Comparison of ENCODE assay signal across 8 cellular contexts in genomic region chr17:44219636-44220210, GRCh38. TPM values are rescaled to one million over a fixed set of nuclear protein-coding genes. Genes with fewer than 3 reads are reported as not detected.
DNase-seq lines count a peak whose midpoint lies in the region; ATAC-seq and TF ChIP-seq lines count a peak whose summit lies in the region.

Gene UBTF, minus strand, starts transcription at chr17:44219675. Its CDS starts 1,446 bp downstream, at chr17:44218229.

- peak within 1 kb of the TSS; percentile 59 for H3K4me2 ChIP-seq in OCI-LY7 (ENCODE audit: low read length)

- peaks cover 30% of the 10 kb centered on the region for H3K4me1 Mint-ChIP-seq in nephron

- no peak within 1 kb of the TSS for H2AFZ ChIP-seq in OCI-LY7 (ENCODE audit: low read length)

- H3K36me3 ChIP-seq in OCI-LY7 (ENCODE audit: insufficient read depth, low read length) = peaks cover 34% of the 10 kb centered on the region

- intact Hi-C loops in OCI-LY7 (cut with micrococcal nuclease; ENCODE audit: unreplicated experiment) = loop anchor here (1.0 to 10.0 kb wide), 3 partner anchors 19 to 285 kb away; partner anchors contain the start of genes GPATCH8 and SLC25A39

- ATAC-seq in GM18868 (IDR thresholded peaks at IDR 0.05; ENCODE audit: unreplicated experiment) (peak; percentile 13), HG03571 (IDR thresholded peaks at IDR 0.05; ENCODE audit: unreplicated experiment) (peak; percentile 12)

- peak within 1 kb of the TSS; percentile 95 to 97 (median 96) for H3K4me3 Mint-ChIP-seq in nephron

- no peaks in the 10 kb centered on the region for H3K9me2 ChIP-seq in OCI-LY7 (ENCODE audit: insufficient read depth, low read length)

- no peaks in the 10 kb centered on the region for H4K20me1 ChIP-seq in OCI-LY7 (ENCODE audit: insufficient read depth, low read length)

- peaks cover 29% of the 10 kb centered on the region for H3K36me3 Mint-ChIP-seq in nephron (ENCODE audit: low read depth)

- no TSS peak for BruUV-seq in OCI-LY7 (replicated peaks; lab: Mats Ljungman, UMichigan)

- POLR2A ChIA-PET in OCI-LY7 (lab: Charles Lee) = interaction anchor here (0.6 kb wide), 1 partner anchor 20 kb away, joined by 3 read pairs; the partner anchor contains the start of gene ATXN7L3

- H3K27me3 Mint-ChIP-seq in nephron (ENCODE audit: low read depth) = no peaks in the 10 kb centered on the region

- TF ChIP-seq CTCF in 22Rv1 (IDR thresholded peaks at IDR 0.05) = no peak
- no peak for TF ChIP-seq CTCF in OCI-LY7 (conservative IDR thresholded peaks at IDR 0.05; ENCODE audit: low read length)
- TF ChIP-seq CTCF in foreskin fibroblast (IDR thresholded peaks at IDR 0.05; ENCODE audit: low read depth, low read length) = no peak
- TF ChIP-seq CTCF in nephron (IDR thresholded peaks at IDR 0.05; ENCODE audit: unreplicated experiment in 3 of 3) = peak in 1 of 3 experiments; percentile 1

- H3K79me2 ChIP-seq in OCI-LY7 (ENCODE audit: insufficient read depth, low read depth, low read length) = peaks cover 40% of the 10 kb centered on the region

- peaks cover 31% of the 10 kb centered on the region for H3K4me1 ChIP-seq in OCI-LY7 (ENCODE audit: insufficient read depth, low read length, poor library complexity, severe bottlenecking)

- H3K27ac Mint-ChIP-seq in nephron = peak within 1 kb of the TSS; percentile 69 to 99 (median 96)

- no peaks in the 10 kb centered on the region for H3K9me3 Mint-ChIP-seq in nephron

- H3K4me3 ChIP-seq in OCI-LY7 (ENCODE audit: low read depth, low read length, poor library complexity, severe bottlenecking) (peak within 1 kb of the TSS; percentile 90), foreskin fibroblast (ENCODE audit: low read depth in 1 of 2, low read length in 2 of 2) (peak within 1 kb of the TSS; percentile 80 to 95)

- DNase-seq in OCI-LY7 (ENCODE audit: low spot score) = peak; percentile 87
- DNase-seq in activated gamma-delta T cell (lab: John Stamatoyannopoulos, UW) = peak; percentile 69
- peak; percentile 33 to 76 for DNase-seq in foreskin fibroblast

- no peaks in the 10 kb centered on the region for H3K9me3 ChIP-seq in OCI-LY7 (ENCODE audit: low read length)

- CTCF ChIA-PET in OCI-LY7 (lab: Charles Lee; ENCODE audit: unreplicated experiment) = interaction anchor here (1.6 kb wide), 1 partner anchor 9 kb away, joined by 8 read pairs; no protein-coding TSS in a partner anchor

- H3K27ac ChIP-seq in 22Rv1 = peak within 1 kb of the TSS; percentile 100
- H3K27ac ChIP-seq in OCI-LY7 (ENCODE audit: low read depth, low read length, poor library complexity, severe bottlenecking) = peak within 1 kb of the TSS; percentile 86
- peak within 1 kb of the TSS; percentile 88 for H3K27ac ChIP-seq in temporal lobe (ENCODE audit: low read depth, low read length)

RNA-seq across cellular contexts. Expression of gene UBTF, which starts in this region (rescaled TPM):
- total RNA-seq in OCI-LY7 (2014; rRNA removed; shearing (Covaris generic)) = 155 and 257 TPM in 2 replicates
- total RNA-seq in OCI-LY7 (2022) (215 and 228 TPM in 2 replicates), temporal lobe (61.2 TPM)

Comparison
In these comparisons a context has a peak if more than half of its experiments do, and no peak if none do; other contexts are left out.
1. Peak in every context shown above with its lines: DNase-seq, ATAC-seq, H3K4me3 ChIP-seq and H3K27ac ChIP-seq.